12 cellular contexts compared by ENCODE assay signal in genomic region chr5:39411051-39411450, GRCh38. TPM values are rescaled to one million over a fixed set of nuclear protein-coding genes. Genes with fewer than 3 reads are reported as not detected.
A peak's percentile ranks its signal among the peaks of the same experiment; 100 is the strongest.
DNase-seq lines count a peak whose midpoint lies in the region; ATAC-seq and TF ChIP-seq lines count a peak whose summit lies in the region.
"Had no signal": no experiment of that assay in that cellular context is flagged by ENCODE, and none has a peak within 500 bp of the region (broad histone marks: within the 10 kb centered on the region; RNA-seq: fewer than 3 reads in every experiment).

No MANE protein-coding gene starts in this region.

- H3K4me1 ChIP-seq in breast epithelium (peaks cover 0 to 14% of the 10 kb centered on the region in 2 donors), thyroid gland (peaks cover 9 to 16% of the 10 kb centered on the region in 2 donors)

- DNase-seq in LHCN-M2 (ENCODE audit: low read depth) (peak; percentile 83), breast epithelium (ENCODE audit: low spot score in 2 of 2) (no peak), iris pigment epithelial cell (ENCODE audit: low read depth) (peak; percentile 83), thyroid gland (no peak), NCI-H748 (lab: John Stamatoyannopoulos, UW; ENCODE audit: unreplicated experiment) (no peak), NCI-H774 (lab: John Stamatoyannopoulos, UW) (no peak)
- DNase-seq: effector CD8-positive, alpha-beta T cell; stimulated activated CD4-positive, alpha-beta T cell treated with anti-CD3 and anti-CD28 coated beads, Interleukin-15, amount 100 ng/mL, for 24 hours had no signal

- WGBS in thyroid gland, 2 donors = 56 to 59% methylated on average over 1 of the region's 1 CpG

- ATAC-seq in GM18511 (IDR thresholded peaks at IDR 0.05; ENCODE audit: unreplicated experiment) = no peak
- no peak for ATAC-seq in HG03565 (IDR thresholded peaks at IDR 0.05; ENCODE audit: unreplicated experiment)

- TF ChIP-seq POLR2A in breast epithelium (IDR thresholded peaks at IDR 0.05) (no peak), thyroid gland (IDR thresholded peaks at IDR 0.05) (no peak)

- TF ChIP-seq CTCF in breast epithelium (IDR thresholded peaks at IDR 0.05) (no peak), thyroid gland (IDR thresholded peaks at IDR 0.05) (no peak)

- H3K27ac ChIP-seq in breast epithelium (peak overlapping the region; percentile 75 to 80), thyroid gland (peak overlapping the region in 2 of 3 donors; percentile 45 to 46)

- H3K9me3 ChIP-seq in breast epithelium (no peaks in the 10 kb centered on the region), thyroid gland (no peaks in the 10 kb centered on the region)

- H3K4me3 ChIP-seq in breast epithelium = peak overlapping the region in 1 of 3 donors; percentile 19
- no peak overlapping the region for H3K4me3 ChIP-seq in thyroid gland (replicated peaks in 1 of 3)

- no peaks in the 10 kb centered on the region for H3K36me3 ChIP-seq in breast epithelium
- H3K36me3 ChIP-seq in thyroid gland = no peaks in the 10 kb centered on the region

- intact Hi-C loops in breast epithelium (cut with DNase I; ENCODE audit: low total_unique reads) (no loop called here), thyroid gland (cut with DNase I) (no loop called here)

- H3K27me3 ChIP-seq in breast epithelium (no peaks in the 10 kb centered on the region), thyroid gland (no peaks in the 10 kb centered on the region)

RNA-seq across cellular contexts. Expression of gene DAB2, which starts 13.7 kb away (rescaled TPM):
- total RNA-seq in LHCN-M2 (2014; rRNA removed) (25.0 and 39.7 TPM in 2 replicates), breast epithelium (100 to 1,000 TPM; 112 to 240 (median 119) TPM), thyroid gland (10 to 100 TPM; 22.9 to 57.4 (median 54.6) TPM)
- 92.8 TPM for polyA plus RNA-seq in LHCN-M2 (2012)
- total RNA-seq: activated T-helper 1 cell treated with anti-CD3 and anti-CD28 coated beads, Interleukin-12 subunit alpha, Interleukin-12 subunit beta, Interleukin-2, Interleukin-4 antibody, amounts not matched to agents 30 ng/mL and 10 ng/mL and 1 ng/mL, durations not matched to agents 14 hours and 24 hours and 36 hours; T-helper 2 cell treated with Interferon-gamma antibody and Interleukin-4, amounts not matched to agents 100 ng/mL and 5 ng/mL, for 36 hours had no signal

RNA-seq across cellular contexts. Expression of gene C9, which starts 46.8 kb away (rescaled TPM):
- total RNA-seq in LHCN-M2 (2014; rRNA removed) (not detected in 2 replicates), breast epithelium (1 to 10 TPM in 1 of 3 donors, not detected in 2; 1.8 TPM), thyroid gland (not detected)
- polyA plus RNA-seq in LHCN-M2 (2012) = 0.02 TPM
- total RNA-seq: activated T-helper 1 cell treated with anti-CD3 and anti-CD28 coated beads, Interleukin-12 subunit alpha, Interleukin-12 subunit beta, Interleukin-2, Interleukin-4 antibody, amounts not matched to agents 30 ng/mL and 10 ng/mL and 1 ng/mL, durations not matched to agents 14 hours and 24 hours and 36 hours; T-helper 2 cell treated with Interferon-gamma antibody and Interleukin-4, amounts not matched to agents 100 ng/mL and 5 ng/mL, for 36 hours had no signal

Comparison
In these comparisons a context has a peak if more than half of its experiments do, and no peak if none do; other contexts are left out.
1. DNase-seq: peak in LHCN-M2 (single experiment) and iris pigment epithelial cell (single experiment); none in breast epithelium (0 of 2), thyroid gland (0 of 2), NCI-H748 (single experiment) and NCI-H774 (single experiment).